ENCODE assay signal across 8 cellular contexts in the genomic region with DNA sequence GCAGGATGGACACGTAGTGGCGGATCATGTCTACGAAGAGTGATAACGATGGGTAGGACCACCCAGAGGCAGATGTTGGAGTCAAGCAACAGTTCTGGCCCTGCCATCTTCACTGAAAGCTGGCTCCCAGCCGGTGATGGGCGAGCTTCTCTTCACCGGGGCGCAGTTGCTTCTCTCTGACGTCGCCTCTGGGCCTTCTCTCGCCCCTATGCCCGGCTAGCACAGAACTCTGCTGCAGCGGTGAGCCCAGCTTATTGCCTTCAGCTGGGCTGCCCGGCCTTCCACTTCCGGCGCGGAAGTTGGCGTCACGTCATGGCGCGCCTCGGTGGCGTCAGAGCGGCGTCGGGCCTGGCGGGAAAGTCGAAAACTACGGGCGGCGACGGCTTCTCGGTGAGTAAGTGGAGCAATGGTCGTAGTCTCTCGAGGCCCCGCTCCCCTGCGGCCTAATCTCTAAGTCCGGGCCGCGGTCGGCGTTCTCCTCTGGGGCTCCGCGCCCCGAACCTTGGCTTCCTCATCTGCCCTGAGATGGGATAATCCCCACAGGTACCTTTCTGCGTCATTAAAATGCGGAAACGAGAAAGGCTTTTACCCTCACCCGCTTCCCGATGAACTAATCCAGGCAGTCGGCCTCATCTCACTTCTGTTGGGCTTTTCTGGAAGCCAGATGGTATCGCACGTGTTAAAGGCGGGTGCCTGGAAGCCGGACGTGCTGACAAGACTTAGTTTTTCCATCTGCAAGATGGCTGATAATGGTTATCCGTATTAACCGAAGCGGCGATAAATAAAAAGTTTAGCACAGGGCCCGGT. TPM values are rescaled to one million over a fixed set of nuclear protein-coding genes. Genes with fewer than 3 reads are reported as not detected.
DNase-seq lines count a peak whose midpoint lies in the region; ATAC-seq and TF ChIP-seq lines count a peak whose summit lies in the region.

A gene (plus strand): TSS at position 354 of the 807 bp plus-strand sequence. CDS start 2,221 bp downstream, outside the sequence.

- peaks cover 6% of the 10 kb centered on the region for H3K36me3 Mint-ChIP-seq in chondrocyte (ENCODE audit: low read depth)

- no peaks in the 10 kb centered on the region for H3K9me3 Mint-ChIP-seq in chondrocyte (ENCODE audit: low read depth)

- H3K4me3 ChIP-seq in AG10803 (ENCODE audit: low read length): peak within 1 kb of the TSS; percentile 88

- TF ChIP-seq CTCF in AG10803 (conservative IDR thresholded peaks at IDR 0.05; ENCODE audit: low read length) (no peak), chondrocyte (IDR thresholded peaks at IDR 0.05) (peak; percentile 26)

- no peaks in the 10 kb centered on the region for H3K27me3 Mint-ChIP-seq in chondrocyte (ENCODE audit: low read depth)

- TF ChIP-seq POLR2A in GM18951 (IDR thresholded peaks at IDR 0.05; ENCODE audit: extremely low read depth, insufficient read depth, insufficient read length): peak; percentile 75

- H3K27ac Mint-ChIP-seq in chondrocyte (ENCODE audit: unreplicated experiment): peak within 1 kb of the TSS; percentile 88

- peaks cover 24% of the 10 kb centered on the region for H3K4me1 Mint-ChIP-seq in chondrocyte (ENCODE audit: low read depth)

- in situ Hi-C loops in GM18951 (cut with MboI; ENCODE audit: low sequenced_read_pairs, unreplicated experiment): no loop called here

- peak; percentile 89 for ATAC-seq in HG03159 (IDR thresholded peaks at IDR 0.05; ENCODE audit: unreplicated experiment)

- peak; percentile 78 for DNase-seq in AG10803 (ENCODE audit: low read depth)
- DNase-seq in NCI-H510A (lab: John Stamatoyannopoulos, UW): peak; percentile 70
- peak; percentile 84 to 90 for DNase-seq in activated CD4-positive, alpha-beta T cell treated with anti-CD3 and anti-CD28 coated beads for 24 hours (ENCODE audit: low read depth in 2 of 2)
- no peak for DNase-seq in chondrocyte (ENCODE audit: low spot score)
- peak; percentile 61 for DNase-seq in kidney glomerular epithelial cell (lab: John Stamatoyannopoulos, UW)
- DNase-seq in stimulated activated CD4-positive, alpha-beta T cell treated with anti-CD3 and anti-CD28 coated beads, Interleukin-15, amount 100 ng/mL, for 48 hours (ENCODE audit: low read depth in 2 of 2): peak; percentile 81 to 90

- peak within 1 kb of the TSS; percentile 90 for H3K4me3 Mint-ChIP-seq in chondrocyte (ENCODE audit: unreplicated experiment)

RNA-seq across cellular contexts. Expression of the gene that starts here (rescaled TPM):
- 3.6 to 8.1 TPM (median 3.6 TPM) in 3 replicates for total RNA-seq in chondrocyte
